In the genomic region with DNA sequence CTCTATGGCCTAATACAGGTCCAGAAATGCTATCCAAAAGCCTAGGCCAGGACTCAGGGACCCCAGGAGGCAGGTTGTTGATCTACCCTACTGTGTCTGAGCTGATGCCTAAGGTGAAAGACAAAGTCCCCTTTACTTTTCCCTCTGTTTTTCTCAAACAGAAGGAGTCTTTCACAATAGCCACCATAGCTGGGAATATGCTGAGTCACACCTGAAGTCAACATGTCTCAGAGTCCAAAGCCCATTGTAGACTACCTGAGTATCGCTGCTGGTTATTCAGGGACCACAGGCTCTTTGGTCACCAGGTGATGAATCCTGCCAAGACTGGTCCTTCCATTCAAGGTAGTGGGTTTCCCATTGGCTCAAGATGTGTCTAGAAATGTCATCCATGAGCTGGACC, we compare ENCODE assay signal across 21 cellular contexts.
A peak's percentile ranks its signal among the peaks of the same experiment; 100 is the strongest.
DNase-seq lines count a peak whose midpoint lies in the region; ATAC-seq and TF ChIP-seq lines count a peak whose summit lies in the region.
"Had no signal": no experiment of that assay in that cellular context is flagged by ENCODE, and none has a peak within 500 bp of the region (broad histone marks: within the 10 kb centered on the region; RNA-seq: fewer than 3 reads in every experiment).

No MANE protein-coding gene starts in this region.

- no TSS peak for BruUV-seq in PC-3 (replicated peaks; lab: Mats Ljungman, UMichigan)

- no peaks in the 10 kb centered on the region for H3K36me3 ChIP-seq in BLaER1 treated with 17β-estradiol and CSF1 and Interleukin-3, amounts not matched to agents 10 nM and 100 nM
- H3K36me3 ChIP-seq in PC-3 (ENCODE audit: low read depth, low read length): no peaks in the 10 kb centered on the region
- H3K36me3 ChIP-seq: BE2C, HAP-1 had no signal

- peak; percentile 2 for DNase-seq in DMS53 (lab: John Stamatoyannopoulos, UW)
- no peak for DNase-seq in DMS53 treated with DMSO at 0.1 percent for 48 hours (lab: John Stamatoyannopoulos, UW; ENCODE audit: unreplicated experiment)
- DNase-seq in PC-3: peak; percentile 1
- no peak for DNase-seq in left ventricle myocardium superior
- DNase-seq: ACHN; AML-193; BE2C; Caco-2; CD4-positive, CD25-positive, alpha-beta regulatory T cell; CD8-positive, alpha-beta T cell; DMS153; DMS79 treated with DMSO at 0.1 percent for 48 hours; GF-D8; GOT3; HFFc6 had no signal

- peak overlapping the region in 8 of 11 experiments; percentile 39 to 63 (median 52); a peak in 10 of 22 replicates for H3K4me2 ChIP-seq in BLaER1 treated with 17β-estradiol and CSF1 and Interleukin-3, amounts not matched to agents 10 nM and 100 nM
- H3K4me2 ChIP-seq in PC-3 (ENCODE audit: low read length): no peak overlapping the region

- TF ChIP-seq CTCF in PC-3 (conservative IDR thresholded peaks at IDR 0.05; ENCODE audit: low read depth, low read length): no peak

- no peak overlapping the region for H3K9ac ChIP-seq in BLaER1 treated with 17β-estradiol and CSF1 and Interleukin-3, amounts not matched to agents 10 nM and 100 nM
- H3K9ac ChIP-seq in PC-3 (ENCODE audit: low read length): no peak overlapping the region

- POLR2A ChIA-PET in PC-3 (lab: Charles Lee; ENCODE audit: unreplicated experiment): no interaction called here

- peaks cover 0 to 18% (median 14%) of the 10 kb centered on the region in 10 experiments; a peak in 16 of 20 replicates for H3K4me1 ChIP-seq in BLaER1 treated with 17β-estradiol and CSF1 and Interleukin-3, amounts not matched to agents 10 nM and 100 nM
- no peaks in the 10 kb centered on the region for H3K4me1 ChIP-seq in PC-3 (ENCODE audit: insufficient read depth, low read length)
- H3K4me1 ChIP-seq: BE2C, Caco-2, HAP-1 had no signal

- peaks cover 8 to 37% (median 35%) of the 10 kb centered on the region in 11 experiments; a peak in 20 of 22 replicates for H3K27me3 ChIP-seq in BLaER1 treated with 17β-estradiol and CSF1 and Interleukin-3, amounts not matched to agents 10 nM and 100 nM
- no peaks in the 10 kb centered on the region for H3K27me3 ChIP-seq in PC-3 (ENCODE audit: low read length)
- H3K27me3 ChIP-seq: BE2C had no signal

- no peak overlapping the region for H2AFZ ChIP-seq in PC-3 (ENCODE audit: low read length)

- no peak for ATAC-seq in PC-3
- ATAC-seq in GM18909 (IDR thresholded peaks at IDR 0.05; ENCODE audit: poor library complexity, unreplicated experiment): no peak
- no peak for ATAC-seq in left ventricle myocardium superior
- ATAC-seq in HG02610 (IDR thresholded peaks at IDR 0.05; ENCODE audit: unreplicated experiment): no peak
- ATAC-seq: CD8-positive, alpha-beta T cell had no signal

- H3K4me3 ChIP-seq in BLaER1 treated with 17β-estradiol and CSF1 and Interleukin-3, amounts not matched to agents 10 nM and 100 nM: no peak overlapping the region
- no peak overlapping the region for H3K4me3 ChIP-seq in PC-3 (ENCODE audit: low read length)
- H3K4me3 ChIP-seq: HAP-1 had no signal

- H3F3A ChIP-seq in PC-3 (ENCODE audit: low read length, unreplicated experiment): no peaks in the 10 kb centered on the region

- peaks cover 32 to 51% (median 44%) of the 10 kb centered on the region in 11 experiments for H3K9me3 ChIP-seq in BLaER1 treated with 17β-estradiol and CSF1 and Interleukin-3, amounts not matched to agents 10 nM and 100 nM (replicated peaks in 1 of 11)
- no peaks in the 10 kb centered on the region for H3K9me3 ChIP-seq in PC-3 (ENCODE audit: low read length)
- H3K9me3 ChIP-seq: BE2C, Caco-2, HAP-1 had no signal

- H3K27ac ChIP-seq in BLaER1 treated with 17β-estradiol and CSF1 and Interleukin-3, amounts not matched to agents 10 nM and 100 nM: peak overlapping the region in 2 of 11 experiments; percentile 21 to 40; a peak in 2 of 22 replicates
- no peak overlapping the region for H3K27ac ChIP-seq in PC-3 (ENCODE audit: low read length)
- H3K27ac ChIP-seq: 22Rv1, C4-2B had no signal

- intact Hi-C loops in PC-3 (cut with micrococcal nuclease): no loop called here
- intact Hi-C loops in left ventricle myocardium superior (cut with micrococcal nuclease): no loop called here

- no peaks in the 10 kb centered on the region for H4K20me1 ChIP-seq in BLaER1 treated with 17β-estradiol and CSF1 and Interleukin-3, amounts not matched to agents 10 nM and 100 nM
- no peaks in the 10 kb centered on the region for H4K20me1 ChIP-seq in PC-3 (ENCODE audit: low read length)

- CTCF ChIA-PET in PC-3 (lab: Charles Lee): no interaction called here

- no peaks in the 10 kb centered on the region for H3K79me2 ChIP-seq in PC-3 (ENCODE audit: low read length)

- H3K9me2 ChIP-seq in PC-3 (replicated peaks; ENCODE audit: low read length): no peaks in the 10 kb centered on the region

Comparison
In these comparisons a context has a peak if more than half of its experiments do, and no peak if none do; other contexts are left out.
1. DNase-seq: peak in DMS53 (single experiment) and PC-3 (single experiment); none in DMS53 treated with DMSO at 0.1 percent for 48 hours (single experiment) and left ventricle myocardium superior (single experiment).